Comparison of ENCODE assay signal across 8 cellular contexts in genomic region chr12:9064815-9065606, GRCh38. TPM values are rescaled to one million over a fixed set of nuclear protein-coding genes. Genes with fewer than 3 reads are reported as not detected.
A peak's percentile ranks its signal among the peaks of the same experiment; 100 is the strongest.
DNase-seq lines count a peak whose midpoint lies in the region; ATAC-seq and TF ChIP-seq lines count a peak whose summit lies in the region.
"Had no signal": no experiment of that assay in that cellular context is flagged by ENCODE, and none has a peak within 500 bp of the region (broad histone marks: within the 10 kb centered on the region; RNA-seq: fewer than 3 reads in every experiment).

No MANE protein-coding gene starts in this region.

- H3K4me1 ChIP-seq in breast epithelium (peaks cover 4 to 10% of the 10 kb centered on the region in 2 donors), rectal smooth muscle tissue (ENCODE audit: control insufficient read depth, insufficient read depth, low read length) (peaks cover 6% of the 10 kb centered on the region)

- H3K9ac ChIP-seq in rectal smooth muscle tissue (ENCODE audit: low read length) = peak overlapping the region; percentile 62

- DNase-seq in GM10266 (ENCODE audit: extremely low spot score) (peak; percentile 26), NCI-H2196 treated with DMSO at 0.1 percent for 48 hours (lab: John Stamatoyannopoulos, UW; ENCODE audit: unreplicated experiment) (peak; percentile 7), breast epithelium (ENCODE audit: low spot score in 2 of 2) (peak; percentile 84 to 94)

- TF ChIP-seq CTCF in GM10266 (IDR thresholded peaks at IDR 0.05; ENCODE audit: control insufficient read depth, insufficient read depth, low read depth, missing control alignments) = no peak
- no peak for TF ChIP-seq CTCF in breast epithelium (IDR thresholded peaks at IDR 0.05)

- peak; percentile 85 for TF ChIP-seq POLR2A in breast epithelium (IDR thresholded peaks at IDR 0.05)

- H3K27me3 ChIP-seq in breast epithelium = no peaks in the 10 kb centered on the region
- no peaks in the 10 kb centered on the region for H3K27me3 ChIP-seq in rectal smooth muscle tissue (ENCODE audit: control insufficient read depth, insufficient read depth, low read length)

- H3K9me3 ChIP-seq in breast epithelium = no peaks in the 10 kb centered on the region
- H3K9me3 ChIP-seq in iPS-18c (ENCODE audit: control insufficient read depth, insufficient read depth, low read length) = no peaks in the 10 kb centered on the region

- ATAC-seq in HG02763 (IDR thresholded peaks at IDR 0.05; ENCODE audit: unreplicated experiment) (no peak), GM19023 (IDR thresholded peaks at IDR 0.05; ENCODE audit: unreplicated experiment) (no peak)

- peak overlapping the region; percentile 98 to 99 for H3K27ac ChIP-seq in breast epithelium
- peak overlapping the region; percentile 94 for H3K27ac ChIP-seq in rectal smooth muscle tissue (ENCODE audit: low read depth, low read length)

- no peaks in the 10 kb centered on the region for H3K36me3 ChIP-seq in breast epithelium
- no peaks in the 10 kb centered on the region for H3K36me3 ChIP-seq in rectal smooth muscle tissue (ENCODE audit: control insufficient read depth, insufficient read depth, low read length)

- intact Hi-C loops in breast epithelium (cut with DNase I; ENCODE audit: low total_unique reads) = no loop called here

- H3K4me3 ChIP-seq in breast epithelium = peak overlapping the region; percentile 84 to 95 (median 90)
- peak overlapping the region; percentile 94 for H3K4me3 ChIP-seq in iPS-18c (ENCODE audit: insufficient read depth, low read depth, low read length)
- peak overlapping the region; percentile 71 for H3K4me3 ChIP-seq in rectal smooth muscle tissue (ENCODE audit: low read length)

RNA-seq across cellular contexts. Expression of gene A2M, which starts 50.7 kb away (rescaled TPM):
- total RNA-seq in breast epithelium = 100 to 1,000 TPM; 276 to 457 (median 281) TPM
- total RNA-seq: activated CD8-positive, alpha-beta memory T cell treated with anti-CD3 and anti-CD28 coated beads for 36 hours had no signal

Comparison
In these comparisons a context has a peak if more than half of its experiments do, and no peak if none do; other contexts are left out.
1. DNase-seq: peak in every context shown above with its lines; median percentile 89 in breast epithelium; 26 in GM10266; 7 in NCI-H2196 treated with DMSO at 0.1 percent for 48 hours.